Comparison of ENCODE assay signal across 8 cellular contexts in the genomic region with DNA sequence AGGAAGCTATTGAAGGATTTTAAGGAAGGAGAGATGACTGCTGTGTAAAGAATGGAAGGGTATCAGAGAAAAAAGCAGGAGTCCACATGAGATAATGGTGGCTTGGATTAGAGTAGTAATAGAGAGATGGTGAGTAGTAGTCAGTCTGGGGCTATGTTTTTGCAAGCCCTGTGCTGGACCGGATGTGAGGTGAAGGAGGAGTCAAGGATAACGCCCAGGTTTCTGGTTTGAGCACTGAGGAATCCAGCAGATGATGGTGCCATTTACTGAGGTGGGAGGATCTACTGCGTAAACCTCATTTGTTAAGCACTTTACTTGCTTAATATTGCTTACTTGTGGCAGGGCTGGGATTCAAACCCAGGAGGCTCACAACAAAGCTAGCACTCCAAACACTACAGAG. TPM values are rescaled to one million over a fixed set of nuclear protein-coding genes. Genes with fewer than 3 reads are reported as not detected.
A peak's percentile ranks its signal among the peaks of the same experiment; 100 is the strongest.
DNase-seq lines count a peak whose midpoint lies in the region; ATAC-seq and TF ChIP-seq lines count a peak whose summit lies in the region.
"Had no signal": no experiment of that assay in that cellular context is flagged by ENCODE, and none has a peak within 500 bp of the region (broad histone marks: within the 10 kb centered on the region; RNA-seq: fewer than 3 reads in every experiment).

No MANE protein-coding gene starts in this region.

- peak overlapping the region in 15 of 21 experiments; percentile 85 to 98 (median 95) for H3K27ac ChIP-seq in skin epidermis

- peak overlapping the region; percentile 96 for H3K4me3 Mint-ChIP-seq in T-helper 17 cell

- no peaks in the 10 kb centered on the region for H3K9me3 ChIP-seq in HAP-1
- no peaks in the 10 kb centered on the region for H3K9me3 ChIP-seq in T-helper 17 cell (ENCODE audit: control insufficient read depth, low read length, poor library complexity, severe bottlenecking)

- no peaks in the 10 kb centered on the region for H3K27me3 ChIP-seq in HAP-1 (ENCODE audit: low read depth)

- H3K27me3 Mint-ChIP-seq in T-helper 17 cell, result no peaks in the 10 kb centered on the region

- DNase-seq in HAP-1 (ENCODE audit: low spot score in 2 of 2) (no peak), T-helper 17 cell (no peak), fibroblast of pulmonary artery (ENCODE audit: low read depth) (no peak), SW480 (ENCODE audit: low spot score) (no peak), NCI-H146 treated with DMSO at 0.1 percent for 48 hours (lab: John Stamatoyannopoulos, UW; ENCODE audit: unreplicated experiment) (no peak)
- DNase-seq in activated effector memory CD4-positive, alpha-beta T cell treated with anti-CD3 and anti-CD28 coated beads, Interleukin-2, amount 50 U/mL, for 16 hours, result no peak

- in situ Hi-C loops in HAP-1 (cut with MboI; ENCODE audit: low sequenced_read_pairs), result loop anchor here (5.0 kb wide), 1 partner anchor 162 kb away; no protein-coding TSS in a partner anchor

- H3K36me3 Mint-ChIP-seq in T-helper 17 cell (ENCODE audit: low read depth), result peaks cover 3% of the 10 kb centered on the region

- H3K36me3 ChIP-seq in HAP-1 (replicated peaks), result peaks cover 1% of the 10 kb centered on the region

- ATAC-seq in T-helper 17 cell, result no peak

- peak overlapping the region; percentile 82 for H3K27ac Mint-ChIP-seq in T-helper 17 cell

- peak overlapping the region; percentile 85 for H3K4me3 ChIP-seq in HAP-1
- peak overlapping the region; percentile 78 for H3K4me3 ChIP-seq in fibroblast of pulmonary artery (replicated peaks; ENCODE audit: low read depth, low read length)
- H3K4me3 ChIP-seq in skin epidermis, result peak overlapping the region in 4 of 7 experiments; percentile 90 to 97 (median 92)

- TF ChIP-seq CTCF in fibroblast of pulmonary artery (IDR thresholded peaks at IDR 0.05; ENCODE audit: low read length, missing control alignments), result no peak

- H3K4me1 Mint-ChIP-seq in T-helper 17 cell, result peaks cover 29% of the 10 kb centered on the region

- H3K4me1 ChIP-seq in HAP-1, result peaks cover 10% of the 10 kb centered on the region

RNA-seq across cellular contexts. Expression of a gene that starts 1.1 kb away (rescaled TPM):
- total RNA-seq in T-helper 17 cell, result 1 to 10 TPM; 1.4 to 2.0 TPM

RNA-seq across cellular contexts. Expression of a gene that starts 1.2 kb away (rescaled TPM):
- total RNA-seq in T-helper 17 cell, result 10 to 100 TPM; 31.9 to 40.8 TPM

RNA-seq across cellular contexts. Expression of a gene that starts 38.8 kb away (rescaled TPM):
- 1 to 10 TPM; 4.6 to 5.2 TPM for total RNA-seq in T-helper 17 cell

RNA-seq across cellular contexts. Expression of a gene that starts 54.8 kb away (rescaled TPM):
- total RNA-seq in T-helper 17 cell, result not detected
- total RNA-seq: pulmonary artery endothelial cell had no signal
